In the genomic region with DNA sequence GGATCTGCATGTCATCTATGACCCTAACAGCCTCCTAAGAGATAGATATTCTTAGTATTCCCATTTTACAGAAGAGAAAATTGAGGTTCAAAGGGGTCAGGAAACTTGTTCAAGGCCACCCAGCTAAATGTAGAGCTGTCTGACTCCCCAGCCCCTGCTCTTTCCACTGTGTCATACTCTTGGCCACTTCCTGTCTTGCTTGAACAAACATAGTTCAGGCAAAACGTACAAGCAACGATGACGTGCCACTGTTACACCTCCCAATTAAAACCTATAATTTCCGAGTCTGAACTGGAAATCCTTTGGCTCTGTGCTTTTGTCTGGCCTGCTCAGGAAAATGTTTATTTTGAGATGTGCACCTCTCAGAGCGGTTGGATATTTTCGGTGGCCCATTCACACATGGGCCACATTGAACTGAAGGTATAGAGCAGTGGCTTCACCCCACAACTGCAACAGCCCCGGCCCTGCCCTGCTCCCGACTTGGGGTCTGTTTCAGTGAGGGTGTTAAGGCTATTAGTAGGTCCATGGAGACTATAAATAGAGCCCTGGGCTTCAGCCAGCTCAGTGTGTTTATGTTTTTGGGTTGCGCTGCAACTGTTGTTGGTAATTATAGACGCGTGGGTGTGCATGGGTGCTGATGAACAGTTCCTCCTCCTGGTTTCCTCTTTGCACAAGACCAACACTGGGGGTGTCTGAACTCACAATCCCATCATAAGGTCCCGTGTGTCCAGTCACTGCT, we compare ENCODE assay signal across 8 cellular contexts.
A peak's percentile ranks its signal among the peaks of the same experiment; 100 is the strongest.
DNase-seq lines count a peak whose midpoint lies in the region; ATAC-seq and TF ChIP-seq lines count a peak whose summit lies in the region.

No MANE protein-coding gene starts in this region.

- H3K4me1 Mint-ChIP-seq in T-helper 2 cell treated with Interferon-gamma antibody and Interleukin-4, amounts not matched to agents 5 μg/mL and 100 μg/mL, for 36 hours (ENCODE audit: low read depth), result peaks cover 32% of the 10 kb centered on the region
- H3K4me1 Mint-ChIP-seq in neural progenitor cell, result peaks cover 10% of the 10 kb centered on the region

- H2AFZ ChIP-seq in neural progenitor cell (replicated peaks), result no peak overlapping the region

- H3K9me3 Mint-ChIP-seq in T-helper 2 cell treated with Interferon-gamma antibody and Interleukin-4, amounts not matched to agents 5 μg/mL and 100 μg/mL, for 36 hours, result peaks cover 4% of the 10 kb centered on the region
- H3K9me3 Mint-ChIP-seq in neural progenitor cell, result no peaks in the 10 kb centered on the region

- peak; percentile 31 to 48 for DNase-seq in stimulated activated CD4-positive, alpha-beta T cell treated with anti-CD3 and anti-CD28 coated beads, Interleukin-2, amount 100 ng/mL, for 24 hours
- no peak for DNase-seq in stimulated activated CD4-positive, alpha-beta T cell treated with anti-CD3 and anti-CD28 coated beads, Interleukin-2, amount 100 ng/mL, for 48 hours
- peak; percentile 60 for DNase-seq in T-helper 2 cell treated with Interferon-gamma antibody and Interleukin-4, amounts not matched to agents 5 μg/mL and 100 μg/mL, for 36 hours (ENCODE audit: low spot score)
- DNase-seq in fibroblast of villous mesenchyme (ENCODE audit: low read depth) (peak; percentile 27), neural progenitor cell (ENCODE audit: low spot score) (no peak), coronary artery (ENCODE audit: low spot score) (no peak)
- DNase-seq in stimulated activated naive CD4-positive, alpha-beta T cell (lab: John Stamatoyannopoulos, UW), result peak in 4 of 6 experiments; percentile 16 to 54 (median 51)

- H3K27ac ChIP-seq in neural progenitor cell, result no peak overlapping the region
- no peak overlapping the region for H3K27ac ChIP-seq in coronary artery

- H3K27me3 Mint-ChIP-seq in T-helper 2 cell treated with Interferon-gamma antibody and Interleukin-4, amounts not matched to agents 5 μg/mL and 100 μg/mL, for 36 hours (ENCODE audit: low read depth), result no peaks in the 10 kb centered on the region
- H3K27me3 Mint-ChIP-seq in neural progenitor cell (ENCODE audit: insufficient read depth, low read depth), result peaks cover 2% of the 10 kb centered on the region

- H3K4me3 Mint-ChIP-seq in T-helper 2 cell treated with Interferon-gamma antibody and Interleukin-4, amounts not matched to agents 5 μg/mL and 100 μg/mL, for 36 hours, result peak overlapping the region; percentile 25
- no peak overlapping the region for H3K4me3 Mint-ChIP-seq in neural progenitor cell

- H3K4me3 ChIP-seq in fibroblast of villous mesenchyme (ENCODE audit: low read depth, low read length) (no peak overlapping the region), neural progenitor cell (no peak overlapping the region), coronary artery (no peak overlapping the region)

- no peaks in the 10 kb centered on the region for H3K9me3 ChIP-seq in neural progenitor cell (ENCODE audit: low read depth)

- H3K4me2 ChIP-seq in neural progenitor cell, result no peak overlapping the region

- H4K20me1 ChIP-seq in neural progenitor cell (ENCODE audit: low read depth), result no peaks in the 10 kb centered on the region

- no peak overlapping the region for H3K9ac ChIP-seq in neural progenitor cell

- peak overlapping the region; percentile 89 for H3K27ac Mint-ChIP-seq in T-helper 2 cell treated with Interferon-gamma antibody and Interleukin-4, amounts not matched to agents 5 μg/mL and 100 μg/mL, for 36 hours
- H3K27ac Mint-ChIP-seq in neural progenitor cell, result no peak overlapping the region

- no peaks in the 10 kb centered on the region for H3K36me3 ChIP-seq in neural progenitor cell

- no peak for TF ChIP-seq CTCF in fibroblast of villous mesenchyme (IDR thresholded peaks at IDR 0.05; ENCODE audit: insufficient read depth, low read depth, low read length)
- no peak for TF ChIP-seq CTCF in neural progenitor cell (IDR thresholded peaks at IDR 0.05)
- no peak for TF ChIP-seq CTCF in coronary artery (IDR thresholded peaks at IDR 0.05)

- no peaks in the 10 kb centered on the region for H3K4me1 ChIP-seq in neural progenitor cell

- H3F3A ChIP-seq in neural progenitor cell (ENCODE audit: low read depth), result no peaks in the 10 kb centered on the region

- no peaks in the 10 kb centered on the region for H3K27me3 ChIP-seq in neural progenitor cell

- peak; percentile 84 for ATAC-seq in HG03139 (IDR thresholded peaks at IDR 0.05; ENCODE audit: unreplicated experiment)

- no peaks in the 10 kb centered on the region for H3K79me2 ChIP-seq in neural progenitor cell (ENCODE audit: low read depth)

- H3K36me3 Mint-ChIP-seq in T-helper 2 cell treated with Interferon-gamma antibody and Interleukin-4, amounts not matched to agents 5 μg/mL and 100 μg/mL, for 36 hours (ENCODE audit: low read depth), result peaks cover 1% of the 10 kb centered on the region
- H3K36me3 Mint-ChIP-seq in neural progenitor cell, result no peaks in the 10 kb centered on the region

Comparison
In these comparisons a context has a peak if more than half of its experiments do, and no peak if none do; other contexts are left out.
1. DNase-seq: peak in stimulated activated CD4-positive, alpha-beta T cell treated with anti-CD3 and anti-CD28 coated beads, Interleukin-2, amount 100 ng/mL, for 24 hours (2 of 2), T-helper 2 cell treated with Interferon-gamma antibody and Interleukin-4, amounts not matched to agents 5 μg/mL and 100 μg/mL, for 36 hours (single experiment), fibroblast of villous mesenchyme (single experiment) and stimulated activated naive CD4-positive, alpha-beta T cell (4 of 6); none in stimulated activated CD4-positive, alpha-beta T cell treated with anti-CD3 and anti-CD28 coated beads, Interleukin-2, amount 100 ng/mL, for 48 hours (0 of 2), neural progenitor cell (single experiment) and coronary artery (single experiment).